ENCODE assay signal across 1 cellular context in the genomic region with DNA sequence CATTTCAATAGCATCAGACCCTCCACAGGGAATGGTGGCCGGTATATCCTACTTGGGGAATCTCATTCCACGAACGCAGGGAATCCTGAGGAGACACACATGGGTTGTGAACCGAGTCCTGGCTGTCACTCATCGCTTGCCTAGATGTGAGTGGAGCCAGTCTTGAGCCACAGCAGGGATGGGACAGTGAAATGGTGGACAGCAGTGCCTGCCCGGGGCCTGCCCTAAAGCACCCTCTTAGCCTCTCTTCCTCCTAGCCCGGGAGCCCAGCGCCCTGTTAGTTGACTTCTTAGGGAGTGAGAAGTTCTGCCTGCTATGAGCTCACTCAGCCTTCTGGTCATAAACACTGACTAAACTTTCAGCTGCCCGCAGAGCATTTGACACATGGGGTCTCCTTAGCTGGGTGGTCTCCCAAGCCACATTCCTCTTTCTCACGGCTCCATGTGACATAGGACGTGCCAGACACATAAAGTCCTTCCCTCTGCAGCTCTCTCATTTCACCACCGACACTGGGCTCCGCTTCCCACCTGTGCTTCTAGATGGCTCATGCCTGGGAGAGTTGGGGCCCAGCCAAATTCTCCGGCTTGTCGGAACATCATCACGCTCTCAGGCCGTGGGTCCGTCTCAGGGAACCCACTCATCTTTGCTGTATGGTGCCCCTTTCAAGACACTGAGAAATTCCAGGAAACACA.
TF ChIP-seq lines count a peak whose summit lies in the region.

No MANE protein-coding gene starts in this region.

TF ChIP-seq in HepG2, 621 proteins besides CTCF, POLR2A, EP300 and RAD21 (continued from another document):
- TF ChIP-seq, protein P1, sequence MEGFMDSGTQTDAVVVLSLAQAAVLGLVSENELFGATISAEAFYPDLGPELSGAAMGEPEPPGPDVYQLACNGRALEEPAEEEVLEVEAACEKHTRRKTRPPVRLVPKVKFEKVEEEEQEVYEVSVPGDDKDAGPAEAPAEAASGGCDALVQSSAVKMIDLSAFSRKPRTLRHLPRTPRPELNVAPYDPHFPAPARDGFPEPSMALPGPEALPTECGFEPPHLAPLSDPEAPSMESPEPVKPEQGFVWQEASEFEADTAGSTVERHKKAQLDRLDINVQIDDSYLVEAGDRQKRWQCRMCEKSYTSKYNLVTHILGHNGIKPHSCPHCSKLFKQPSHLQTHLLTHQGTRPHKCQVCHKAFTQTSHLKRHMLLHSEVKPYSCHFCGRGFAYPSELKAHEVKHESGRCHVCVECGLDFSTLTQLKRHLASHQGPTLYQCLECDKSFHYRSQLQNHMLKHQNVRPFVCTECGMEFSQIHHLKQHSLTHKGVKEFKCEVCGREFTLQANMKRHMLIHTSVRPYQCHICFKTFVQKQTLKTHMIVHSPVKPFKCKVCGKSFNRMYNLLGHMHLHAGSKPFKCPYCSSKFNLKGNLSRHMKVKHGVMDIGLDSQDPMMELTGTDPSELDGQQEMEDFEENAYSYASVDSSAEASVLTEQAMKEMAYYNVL (CRISPR knock-in tag; IDR thresholded peaks at IDR 0.05; ENCODE audit: borderline replicate concordance) = no peak
- no peak for TF ChIP-seq ZNF224 (CRISPR knock-in tag; IDR thresholded peaks at IDR 0.05)
- no peak for TF ChIP-seq HNRNPH1 (optimal IDR thresholded peaks at IDR 0.05; ENCODE audit: low read depth, low read length)
- no peak for TF ChIP-seq NR2F1 (CRISPR knock-in tag; IDR thresholded peaks at IDR 0.05)
- TF ChIP-seq AKAP8 (CRISPR knock-in tag; IDR thresholded peaks at IDR 0.05) = no peak
- TF ChIP-seq EHMT2 (IDR thresholded peaks at IDR 0.05; ENCODE audit: borderline replicate concordance, low read depth, low read length) = no peak
- TF ChIP-seq, protein P2, sequence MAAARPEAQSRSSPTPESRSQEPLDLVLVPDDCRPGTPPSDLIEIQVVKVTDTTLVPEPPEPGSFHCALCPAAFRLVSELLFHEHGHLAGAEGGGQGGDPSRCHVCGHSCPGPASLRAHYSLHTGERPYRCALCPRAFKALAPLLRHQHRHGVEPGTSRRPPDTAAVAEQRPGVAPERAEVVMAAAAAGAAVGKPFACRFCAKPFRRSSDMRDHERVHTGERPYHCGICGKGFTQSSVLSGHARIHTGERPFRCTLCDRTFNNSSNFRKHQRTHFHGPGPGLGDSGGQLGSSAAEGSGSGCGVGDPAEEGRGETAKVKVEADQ (CRISPR knock-in tag; IDR thresholded peaks at IDR 0.05; ENCODE audit: borderline replicate concordance) = no peak
- TF ChIP-seq IRF2 (CRISPR knock-in tag; IDR thresholded peaks at IDR 0.05) = no peak
- TF ChIP-seq, protein P3, sequence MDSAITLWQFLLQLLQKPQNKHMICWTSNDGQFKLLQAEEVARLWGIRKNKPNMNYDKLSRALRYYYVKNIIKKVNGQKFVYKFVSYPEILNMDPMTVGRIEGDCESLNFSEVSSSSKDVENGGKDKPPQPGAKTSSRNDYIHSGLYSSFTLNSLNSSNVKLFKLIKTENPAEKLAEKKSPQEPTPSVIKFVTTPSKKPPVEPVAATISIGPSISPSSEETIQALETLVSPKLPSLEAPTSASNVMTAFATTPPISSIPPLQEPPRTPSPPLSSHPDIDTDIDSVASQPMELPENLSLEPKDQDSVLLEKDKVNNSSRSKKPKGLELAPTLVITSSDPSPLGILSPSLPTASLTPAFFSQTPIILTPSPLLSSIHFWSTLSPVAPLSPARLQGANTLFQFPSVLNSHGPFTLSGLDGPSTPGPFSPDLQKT (CRISPR knock-in tag; IDR thresholded peaks at IDR 0.05; ENCODE audit: borderline replicate concordance) = no peak
- no peak for TF ChIP-seq ZNF446 (CRISPR knock-in tag; IDR thresholded peaks at IDR 0.05)
- TF ChIP-seq ZNF841 (CRISPR knock-in tag; IDR thresholded peaks at IDR 0.05; ENCODE audit: borderline replicate concordance) = no peak
- TF ChIP-seq, protein P4, sequence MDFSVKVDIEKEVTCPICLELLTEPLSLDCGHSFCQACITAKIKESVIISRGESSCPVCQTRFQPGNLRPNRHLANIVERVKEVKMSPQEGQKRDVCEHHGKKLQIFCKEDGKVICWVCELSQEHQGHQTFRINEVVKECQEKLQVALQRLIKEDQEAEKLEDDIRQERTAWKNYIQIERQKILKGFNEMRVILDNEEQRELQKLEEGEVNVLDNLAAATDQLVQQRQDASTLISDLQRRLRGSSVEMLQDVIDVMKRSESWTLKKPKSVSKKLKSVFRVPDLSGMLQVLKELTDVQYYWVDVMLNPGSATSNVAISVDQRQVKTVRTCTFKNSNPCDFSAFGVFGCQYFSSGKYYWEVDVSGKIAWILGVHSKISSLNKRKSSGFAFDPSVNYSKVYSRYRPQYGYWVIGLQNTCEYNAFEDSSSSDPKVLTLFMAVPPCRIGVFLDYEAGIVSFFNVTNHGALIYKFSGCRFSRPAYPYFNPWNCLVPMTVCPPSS (IDR thresholded peaks at IDR 0.05) = no peak
- no peak for TF ChIP-seq ZNF33B (CRISPR knock-in tag; IDR thresholded peaks at IDR 0.05)
- TF ChIP-seq ZNF430 (CRISPR knock-in tag; IDR thresholded peaks at IDR 0.05) = no peak
